9 cellular contexts compared by ENCODE assay signal in the genomic region with DNA sequence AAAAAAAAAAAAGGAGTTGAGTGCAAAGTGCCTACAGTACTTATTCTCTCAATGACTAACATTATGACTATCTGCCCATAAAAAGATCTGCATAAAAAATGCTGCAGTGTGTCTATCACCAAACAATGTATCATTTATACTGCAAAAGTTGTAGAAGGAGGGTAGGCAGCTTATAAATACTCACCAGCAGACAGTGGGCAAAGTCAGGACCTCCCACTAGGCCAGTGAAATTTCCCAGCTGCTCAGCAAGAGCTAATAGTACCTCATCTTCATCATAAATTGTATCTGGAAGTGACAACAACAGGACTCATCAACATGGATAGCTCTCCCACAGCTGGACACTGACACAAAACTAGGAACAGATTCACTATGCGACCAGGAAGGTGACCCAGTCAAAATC. TPM values are rescaled to one million over a fixed set of nuclear protein-coding genes. Genes with fewer than 3 reads are reported as not detected.
A peak's percentile ranks its signal among the peaks of the same experiment; 100 is the strongest.
DNase-seq lines count a peak whose midpoint lies in the region; ATAC-seq, FAIRE-seq and TF ChIP-seq lines count a peak whose summit lies in the region.
"Had no signal": no experiment of that assay in that cellular context is flagged by ENCODE, and none has a peak within 500 bp of the region (broad histone marks: within the 10 kb centered on the region; RNA-seq: fewer than 3 reads in every experiment).

No MANE protein-coding gene starts in this region.

- H3K4me3 ChIP-seq in brain microvascular endothelial cell (ENCODE audit: low read depth, low read length) (peak overlapping the region; percentile 96), mesodermal cell (ENCODE audit: extremely low read depth, insufficient read depth, low read length, poor library complexity, severe bottlenecking) (peak overlapping the region; percentile 86)

- FAIRE-seq in HTR-8/SVneo (lab: Jason Lieb, UNC): peak; percentile 72

- no peaks in the 10 kb centered on the region for H3K4me1 ChIP-seq in mesodermal cell (ENCODE audit: control insufficient read depth, insufficient read depth, low read length, poor library complexity, severe bottlenecking)

- in situ Hi-C loops in brain microvascular endothelial cell (cut with HindIII; ENCODE audit: low pct_ligation_motif_present, low sequenced_read_pairs): no loop called here

- H3K27ac ChIP-seq in brain microvascular endothelial cell (no peak overlapping the region), mesodermal cell (ENCODE audit: low read depth, low read length, severe bottlenecking) (no peak overlapping the region)

- H3K9me3 ChIP-seq in mesodermal cell (ENCODE audit: control insufficient read depth, low read length): no peaks in the 10 kb centered on the region

- H3K36me3 ChIP-seq in brain microvascular endothelial cell (replicated peaks) (peaks cover 27% of the 10 kb centered on the region), mesodermal cell (ENCODE audit: control insufficient read depth, insufficient read depth, low read length) (peaks cover 51% of the 10 kb centered on the region)

- 92 to 100% methylated on average over 1 of the region's 1 CpG for WGBS in mesodermal cell (ENCODE audit: insufficient coverage in 2 of 2), 2 experiments

- DNase-seq in AG08396 (ENCODE audit: low spot score) (peak; percentile 43), HTR-8/SVneo (ENCODE audit: insufficient read length, low spot score) (no peak), brain microvascular endothelial cell (no peak), COLO668 (lab: John Stamatoyannopoulos, UW; ENCODE audit: unreplicated experiment) (no peak), NCI-H226 (no peak)
- DNase-seq: NCI-H1436 had no signal

- no peaks in the 10 kb centered on the region for H3K27me3 ChIP-seq in brain microvascular endothelial cell (replicated peaks)

- TF ChIP-seq CTCF in brain microvascular endothelial cell (IDR thresholded peaks at IDR 0.05; ENCODE audit: low read depth, low read length, missing control alignments): no peak

- ATAC-seq in HG03520 (IDR thresholded peaks at IDR 0.05; ENCODE audit: unreplicated experiment): no peak
- ATAC-seq in HG03095 (IDR thresholded peaks at IDR 0.05; ENCODE audit: unreplicated experiment): no peak

RNA-seq across cellular contexts. Expression of a gene that starts 1.6 kb away (rescaled TPM):
- 25.4 TPM for polyA plus RNA-seq in mesodermal cell (2013, experiment 1 of 2)
- polyA plus RNA-seq in mesodermal cell (2013, experiment 2 of 2): 28.8 TPM
